Comparison of ENCODE assay signal across 11 cellular contexts in the genomic region with DNA sequence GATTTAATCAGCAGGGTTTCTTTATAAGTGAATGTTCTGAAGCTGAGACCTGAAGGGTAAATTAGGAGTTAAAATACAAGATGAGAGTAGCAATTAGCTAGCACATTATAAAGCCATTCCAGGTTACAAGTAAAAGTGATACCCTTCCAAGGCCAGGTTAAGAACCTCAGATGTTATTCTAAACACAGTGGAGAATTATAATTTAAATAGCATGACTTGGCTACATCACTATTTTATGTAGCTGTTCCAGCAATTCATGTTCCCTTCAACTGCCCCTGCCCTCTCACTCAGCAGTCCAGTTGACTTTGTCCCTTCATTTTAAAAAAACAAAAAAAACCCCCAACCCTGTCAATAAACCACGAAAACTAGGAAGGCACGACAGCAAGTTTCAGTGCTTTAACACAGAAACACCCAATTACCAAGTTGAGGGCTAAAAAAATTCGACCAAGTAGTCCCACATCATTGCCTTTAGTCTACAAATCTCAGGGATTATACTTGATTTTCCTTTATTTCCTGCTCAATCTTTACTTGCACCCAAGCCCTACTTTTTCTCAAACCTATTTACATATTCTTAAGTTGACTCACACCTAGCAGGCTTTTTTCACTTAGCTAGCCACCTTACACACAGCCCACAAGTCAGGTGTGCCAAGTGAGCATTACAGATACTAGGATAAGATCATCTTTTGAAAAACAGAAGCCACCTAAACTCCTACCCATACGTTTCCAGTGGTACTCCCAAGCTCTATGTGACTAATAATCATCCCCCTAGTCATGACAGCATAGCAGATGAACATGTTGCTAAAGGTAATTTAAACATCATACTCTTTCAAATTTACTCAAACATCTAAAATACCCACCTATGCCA. TPM values are rescaled to one million over a fixed set of nuclear protein-coding genes. Genes with fewer than 3 reads are reported as not detected.
DNase-seq lines count a peak whose midpoint lies in the region; ATAC-seq, FAIRE-seq and TF ChIP-seq lines count a peak whose summit lies in the region.
"Had no signal": no experiment of that assay in that cellular context is flagged by ENCODE, and none has a peak within 500 bp of the region (broad histone marks: within the 10 kb centered on the region; RNA-seq: fewer than 3 reads in every experiment).

No MANE protein-coding gene starts in this region.

- dilution Hi-C loops in keratinocyte (cut with MboI; ENCODE audit: extremely low pct_ligation_motif_present, low sequenced_read_pairs), result no loop called here

- peaks cover 65% of the 10 kb centered on the region for H3K79me2 ChIP-seq in keratinocyte (ENCODE audit: control insufficient read depth, insufficient read depth, low read length)

- peak overlapping the region in 1 of 7 donors; percentile 95 for H3K4me3 Mint-ChIP-seq in CD8-positive, alpha-beta memory T cell
- H3K4me3 Mint-ChIP-seq in T-helper 1 cell treated with Interleukin-12 subunit alpha and Interleukin-12 subunit beta and Interleukin-4 antibody, amounts not matched to agents 30 μg/mL and 1 μg/mL, for 36 hours, result peak overlapping the region; percentile 96

- H3K9me3 Mint-ChIP-seq in CD8-positive, alpha-beta memory T cell, result peaks cover 0 to 4% (median 0%) of the 10 kb centered on the region in 5 donors
- H3K9me3 Mint-ChIP-seq in T-helper 1 cell treated with Interleukin-12 subunit alpha and Interleukin-12 subunit beta and Interleukin-4 antibody, amounts not matched to agents 30 μg/mL and 1 μg/mL, for 36 hours, result no peaks in the 10 kb centered on the region

- POLR2A ChIA-PET in CD8-positive, alpha-beta memory T cell (lab: Charles Lee), result no interaction called here

- CTCF ChIA-PET in CD8-positive, alpha-beta memory T cell (lab: Charles Lee), result interaction anchor here (0.8 kb wide), 1 partner anchor 10 kb away, joined by 3 read pairs; a partner anchor contains a TSS

- ATAC-seq in HG02588 (IDR thresholded peaks at IDR 0.05; ENCODE audit: unreplicated experiment), result peak; percentile 30
- ATAC-seq: gastroesophageal sphincter had no signal

- H3K27ac Mint-ChIP-seq in CD8-positive, alpha-beta memory T cell, result peak overlapping the region in 7 of 8 donors; percentile 1 to 99 (median 73)
- no peak overlapping the region for H3K27ac Mint-ChIP-seq in T-helper 1 cell treated with Interleukin-12 subunit alpha and Interleukin-12 subunit beta and Interleukin-4 antibody, amounts not matched to agents 30 μg/mL and 1 μg/mL, for 36 hours

- H4K20me1 ChIP-seq in keratinocyte (ENCODE audit: control insufficient read depth, extremely low read depth, insufficient read depth, low read length), result peaks cover 49% of the 10 kb centered on the region

- H3K9me1 ChIP-seq in keratinocyte (ENCODE audit: control insufficient read depth, extremely low read depth, insufficient read depth, low read length), result peaks cover 5% of the 10 kb centered on the region

- peaks cover 59% of the 10 kb centered on the region for H3K36me3 ChIP-seq in CD8-positive, alpha-beta memory T cell (ENCODE audit: insufficient read depth, low read length)
- H3K36me3 ChIP-seq in keratinocyte (ENCODE audit: control insufficient read depth in 2 of 2, extremely low read depth in 1 of 2, insufficient read depth in 2 of 2, low read length in 2 of 2), result peaks cover 44 to 72% of the 10 kb centered on the region in 2 experiments

- peak overlapping the region; percentile 31 for H3K4me2 ChIP-seq in keratinocyte (ENCODE audit: control insufficient read depth, extremely low read depth, insufficient read depth, low read depth, low read length)

- TF ChIP-seq CTCF in keratinocyte (optimal IDR thresholded peaks at IDR 0.05 in 1 of 3, IDR thresholded peaks at IDR 0.05 in 1 of 3, conservative IDR thresholded peaks at IDR 0.05 in 1 of 3; ENCODE audit: extremely low read depth in 1 of 3, insufficient read depth in 2 of 3, low read length in 3 of 3), result no peak

- H3K9me3 ChIP-seq in CD8-positive, alpha-beta memory T cell (ENCODE audit: low read length), result no peaks in the 10 kb centered on the region
- no peaks in the 10 kb centered on the region for H3K9me3 ChIP-seq in keratinocyte (ENCODE audit: control insufficient read depth, low read depth, low read length)
- H3K9me3 ChIP-seq: gastroesophageal sphincter had no signal

- H2AFZ ChIP-seq in keratinocyte (ENCODE audit: control insufficient read depth, low read length), result no peak overlapping the region

- H3K4me1 Mint-ChIP-seq in CD8-positive, alpha-beta memory T cell, result peaks cover 59 to 85% (median 73%) of the 10 kb centered on the region in 3 donors
- peaks cover 55% of the 10 kb centered on the region for H3K4me1 Mint-ChIP-seq in T-helper 1 cell treated with Interleukin-12 subunit alpha and Interleukin-12 subunit beta and Interleukin-4 antibody, amounts not matched to agents 30 μg/mL and 1 μg/mL, for 36 hours (ENCODE audit: low read depth)

- H3K36me3 Mint-ChIP-seq in CD8-positive, alpha-beta memory T cell, result peaks cover 11 to 87% (median 32%) of the 10 kb centered on the region in 3 donors
- peaks cover 77% of the 10 kb centered on the region for H3K36me3 Mint-ChIP-seq in T-helper 1 cell treated with Interleukin-12 subunit alpha and Interleukin-12 subunit beta and Interleukin-4 antibody, amounts not matched to agents 30 μg/mL and 1 μg/mL, for 36 hours (ENCODE audit: low read depth)

- no peak overlapping the region for H3K9ac ChIP-seq in keratinocyte (ENCODE audit: control insufficient read depth, extremely low read depth, insufficient read depth, low read length)

- no peak overlapping the region for H3K27ac ChIP-seq in CD8-positive, alpha-beta memory T cell (ENCODE audit: low read depth, low read length)
- peak overlapping the region; percentile 44 for H3K27ac ChIP-seq in keratinocyte (ENCODE audit: control insufficient read depth, insufficient read depth, low read length)
- H3K27ac ChIP-seq: gastroesophageal sphincter had no signal

- peaks cover 0 to 4% of the 10 kb centered on the region in 2 donors for H3K27me3 Mint-ChIP-seq in CD8-positive, alpha-beta memory T cell
- H3K27me3 Mint-ChIP-seq in T-helper 1 cell treated with Interleukin-12 subunit alpha and Interleukin-12 subunit beta and Interleukin-4 antibody, amounts not matched to agents 30 μg/mL and 1 μg/mL, for 36 hours (ENCODE audit: low read depth), result no peaks in the 10 kb centered on the region

- H3K27me3 ChIP-seq in CD8-positive, alpha-beta memory T cell (ENCODE audit: insufficient read depth, low read length, poor library complexity, severe bottlenecking), result no peaks in the 10 kb centered on the region
- H3K27me3 ChIP-seq in keratinocyte (ENCODE audit: control insufficient read depth, extremely low read depth, insufficient read depth, low read length), result no peaks in the 10 kb centered on the region
- H3K27me3 ChIP-seq: gastroesophageal sphincter had no signal

- no peak for DNase-seq in CD8-positive, alpha-beta memory T cell
- no peak for DNase-seq in keratinocyte (ENCODE audit: low read depth, low spot score)
- no peak for DNase-seq in foreskin melanocyte
- no peak for DNase-seq in NCI-H524 treated with DMSO at 0.1 percent for 48 hours (lab: John Stamatoyannopoulos, UW)
- DNase-seq in occipital lobe (lab: John Stamatoyannopoulos, UW), result no peak
- no peak for DNase-seq in SW 1271 (lab: John Stamatoyannopoulos, UW)
- DNase-seq: amygdala, DMS79 treated with DMSO at 0.1 percent for 48 hours had no signal

- FAIRE-seq in keratinocyte (lab: Jason Lieb, UNC), result no peak

- no peak overlapping the region for H3K4me3 ChIP-seq in CD8-positive, alpha-beta memory T cell (ENCODE audit: low read length)
- no peak overlapping the region for H3K4me3 ChIP-seq in keratinocyte (ENCODE audit: control insufficient read depth in 2 of 3, extremely low read depth in 1 of 3, insufficient read depth in 2 of 3, low read depth in 1 of 3, low read length in 3 of 3)
- H3K4me3 ChIP-seq: gastroesophageal sphincter had no signal

- peaks cover 33% of the 10 kb centered on the region for H3K4me1 ChIP-seq in CD8-positive, alpha-beta memory T cell (ENCODE audit: insufficient read depth, low read length)
- H3K4me1 ChIP-seq in keratinocyte (ENCODE audit: control insufficient read depth, extremely low read depth, insufficient read depth, low read length), result peaks cover 26% of the 10 kb centered on the region

RNA-seq across cellular contexts. Expression of a gene that starts 3.4 kb away (rescaled TPM):
- 1,000 to 10,000 TPM; 1,652 to 1,731 TPM for total RNA-seq in CD8-positive, alpha-beta memory T cell
- polyA plus RNA-seq in CD8-positive, alpha-beta memory T cell, result 1,994 TPM
- polyA plus RNA-seq in keratinocyte, result 987 to 3,530 TPM (median 3,448 TPM) in 3 replicates
- polyA plus RNA-seq in keratinocyte (2011; ENCODE audit: low read depth), result 1,351 TPM
- 1,961 and 2,087 TPM in 2 replicates for polyA plus RNA-seq in keratinocyte (2011; cell fraction: cytosol; rRNA removed)
- polyA plus RNA-seq in keratinocyte (2011; cell fraction: nucleus; rRNA removed), result 352 and 410 TPM in 2 replicates
- 2,787 and 3,051 TPM in 2 replicates for polyA plus RNA-seq in keratinocyte (2012; ENCODE audit: low replicate concordance)
- polyA minus RNA-seq in keratinocyte, result 360 to 2,042 TPM (median 1,647 TPM) in 3 replicates
- polyA minus RNA-seq in keratinocyte (2011; cell fraction: cytosol; rRNA and poly(A)+ RNA removed), result 1,240 TPM
- polyA minus RNA-seq in keratinocyte (2011; cell fraction: nucleus; rRNA and poly(A)+ RNA removed), result 120 and 211 TPM in 2 replicates
- 1,054 TPM for total RNA-seq in occipital lobe

RNA-seq across cellular contexts. Expression of a gene that starts 9.6 kb away (rescaled TPM):
- total RNA-seq in CD8-positive, alpha-beta memory T cell, result 1 to 10 TPM; 1.8 to 2.1 TPM
- 2.3 TPM for polyA plus RNA-seq in CD8-positive, alpha-beta memory T cell
- polyA plus RNA-seq in keratinocyte, result 4.3 to 5.1 TPM (median 4.4 TPM) in 3 replicates
- polyA plus RNA-seq in keratinocyte (2011; ENCODE audit: low read depth), result 2.7 TPM
- polyA plus RNA-seq in keratinocyte (2011; cell fraction: cytosol; rRNA removed), result 2.8 and 4.7 TPM in 2 replicates
- 6.0 and 7.4 TPM in 2 replicates for polyA plus RNA-seq in keratinocyte (2011; cell fraction: nucleus; rRNA removed)
- 1.3 and 3.4 TPM in 2 replicates for polyA plus RNA-seq in keratinocyte (2012; ENCODE audit: low replicate concordance)
- 1.1 to 6.1 TPM (median 4.6 TPM) in 3 replicates for polyA minus RNA-seq in keratinocyte
- polyA minus RNA-seq in keratinocyte (2011; cell fraction: cytosol; rRNA and poly(A)+ RNA removed), result 4.0 TPM
- polyA minus RNA-seq in keratinocyte (2011; cell fraction: nucleus; rRNA and poly(A)+ RNA removed), result 3.3 and 6.1 TPM in 2 replicates
- total RNA-seq in occipital lobe, result 1.6 TPM

RNA-seq across cellular contexts. Expression of a gene that starts 33.4 kb away (rescaled TPM):
- total RNA-seq in CD8-positive, alpha-beta memory T cell, result 10 to 100 TPM; 73.3 to 79.4 TPM
- polyA plus RNA-seq in CD8-positive, alpha-beta memory T cell, result 46.7 TPM
- polyA plus RNA-seq in keratinocyte, result 25.0 to 59.3 TPM (median 44.2 TPM) in 3 replicates
- polyA plus RNA-seq in keratinocyte (2011; ENCODE audit: low read depth), result 16.9 TPM
- polyA plus RNA-seq in keratinocyte (2011; cell fraction: cytosol; rRNA removed), result 23.3 and 50.9 TPM in 2 replicates
- 59.3 and 79.7 TPM in 2 replicates for polyA plus RNA-seq in keratinocyte (2011; cell fraction: nucleus; rRNA removed)
- polyA plus RNA-seq in keratinocyte (2012; ENCODE audit: low replicate concordance), result 21.4 and 67.3 TPM in 2 replicates
- polyA minus RNA-seq in keratinocyte, result 11.7 to 63.0 TPM (median 21.5 TPM) in 3 replicates
- polyA minus RNA-seq in keratinocyte (2011; cell fraction: cytosol; rRNA and poly(A)+ RNA removed), result 50.5 TPM
- 42.9 and 70.4 TPM in 2 replicates for polyA minus RNA-seq in keratinocyte (2011; cell fraction: nucleus; rRNA and poly(A)+ RNA removed)
- total RNA-seq in occipital lobe, result 74.1 TPM
